ENCODE assay signal across 18 cellular contexts in genomic region chr1:188949701-188950100, GRCh38.
"Had no signal": no experiment of that assay in that cellular context is flagged by ENCODE, and none has a peak within 500 bp of the region (broad histone marks: within the 10 kb centered on the region; RNA-seq: fewer than 3 reads in every experiment).

No MANE protein-coding gene starts in this region.

- H3K9me3 ChIP-seq: esophagus squamous epithelium, thyroid gland had no signal

- H2AFZ ChIP-seq: hepatocyte had no signal

- H3K36me3 ChIP-seq: esophagus squamous epithelium, thyroid gland had no signal

- H3K27me3 ChIP-seq: esophagus squamous epithelium, hepatocyte, thyroid gland had no signal

- DNase-seq: activated CD4-positive, alpha-beta T cell treated with anti-CD3 and anti-CD28 coated beads, Interleukin-2, amount 10 ng/mL, durations not matched to agents 24 days and 14 days; activated CD8-positive, alpha-beta T cell treated with anti-CD3 and anti-CD28 coated beads for 36 hours; activated naive CD4-positive, alpha-beta T cell treated with anti-CD3 and anti-CD28 coated beads for 36 hours; activated T-cell treated with anti-CD3 and anti-CD28 coated beads, Interleukin-2, amount 50 U/mL, for 1 hour; aorta; cerebellar nuclear complex; effector CD8-positive, alpha-beta T cell; esophagus squamous epithelium; islet precursor cell; occipital lobe; posterior cingulate gyrus; stimulated activated naive CD4-positive, alpha-beta T cell treated with Interleukin-2 at 50 U/mL for 16 hours; thyroid gland had no signal

- ATAC-seq: activated CD8-positive, alpha-beta T cell treated with anti-CD3 and anti-CD28 coated beads for 36 hours had no signal

- H3K27me3 Mint-ChIP-seq: activated CD4-positive, alpha-beta T cell treated with anti-CD3 and anti-CD28 coated beads, Interleukin-2, amount 10 ng/mL, durations not matched to agents 24 days and 14 days; activated CD8-positive, alpha-beta T cell treated with anti-CD3 and anti-CD28 coated beads for 36 hours; dendritic cell treated with granulocyte-macrophage colony-stimulating factor and Interleukin-4, amounts not matched to agents 40 ng/mL and 50 ng/mL, for 4 days had no signal

- H3K9me3 Mint-ChIP-seq: activated CD8-positive, alpha-beta T cell treated with anti-CD3 and anti-CD28 coated beads for 36 hours; activated naive CD4-positive, alpha-beta T cell treated with anti-CD3 and anti-CD28 coated beads for 36 hours had no signal

- H3K27ac ChIP-seq: esophagus squamous epithelium, hepatocyte, thyroid gland had no signal

- H3K4me3 Mint-ChIP-seq: activated CD4-positive, alpha-beta T cell treated with anti-CD3 and anti-CD28 coated beads, Interleukin-2, amount 10 ng/mL, durations not matched to agents 24 days and 14 days; activated CD8-positive, alpha-beta T cell treated with anti-CD3 and anti-CD28 coated beads for 36 hours; activated naive CD4-positive, alpha-beta T cell treated with anti-CD3 and anti-CD28 coated beads for 36 hours; dendritic cell treated with granulocyte-macrophage colony-stimulating factor and Interleukin-4, amounts not matched to agents 40 ng/mL and 50 ng/mL, for 4 days; T-helper 2 cell treated with Interferon-gamma antibody and Interleukin-4, amounts not matched to agents 5 μg/mL and 100 μg/mL, for 36 hours had no signal

- H3K4me1 ChIP-seq: esophagus squamous epithelium, thyroid gland had no signal

- H3K4me3 ChIP-seq: esophagus squamous epithelium, hepatocyte, lung, thyroid gland had no signal

- H3K27ac Mint-ChIP-seq: activated CD4-positive, alpha-beta T cell treated with anti-CD3 and anti-CD28 coated beads, Interleukin-2, amount 10 ng/mL, durations not matched to agents 24 days and 14 days; activated CD8-positive, alpha-beta T cell treated with anti-CD3 and anti-CD28 coated beads for 36 hours; activated naive CD4-positive, alpha-beta T cell treated with anti-CD3 and anti-CD28 coated beads for 36 hours; activated T-helper 2 cell treated with anti-CD3 and anti-CD28 coated beads, Interferon-gamma antibody, Interleukin-2, Interleukin-4, amounts not matched to agents 10 μg/mL and 5 μg/mL and 100 μg/mL, durations not matched to agents 14 hours and 24 hours and 36 hours; dendritic cell treated with granulocyte-macrophage colony-stimulating factor and Interleukin-4, amounts not matched to agents 40 ng/mL and 50 ng/mL, for 4 days; T-helper 2 cell treated with Interferon-gamma antibody and Interleukin-4, amounts not matched to agents 5 μg/mL and 100 μg/mL, for 36 hours had no signal

- H3K79me2 ChIP-seq: hepatocyte had no signal

- H3K4me2 ChIP-seq: hepatocyte had no signal

- H3K4me1 Mint-ChIP-seq: activated CD4-positive, alpha-beta T cell treated with anti-CD3 and anti-CD28 coated beads, Interleukin-2, amount 10 ng/mL, durations not matched to agents 24 days and 14 days had no signal
